ENCODE assay signal across 22 cellular contexts in the genomic region with DNA sequence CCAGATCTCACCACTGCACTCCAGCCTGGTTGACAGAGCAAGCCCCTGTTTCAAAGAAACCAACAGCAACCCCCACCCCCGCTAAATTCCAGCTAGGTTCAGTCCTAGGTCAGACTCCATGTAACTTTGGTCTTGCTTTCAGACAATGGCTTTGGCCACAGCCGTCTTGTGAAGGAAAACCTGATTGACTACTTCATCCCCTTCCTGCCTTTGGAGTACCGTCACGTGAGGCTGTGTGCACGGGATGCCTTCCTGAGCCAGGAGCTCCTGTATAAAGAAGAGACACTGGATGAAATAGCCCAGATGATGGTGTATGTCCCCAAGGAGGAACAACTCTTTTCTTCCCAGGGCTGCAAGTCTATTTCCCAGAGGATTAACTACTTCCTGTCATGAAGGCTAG. TPM values are rescaled to one million over a fixed set of nuclear protein-coding genes. Genes with fewer than 3 reads are reported as not detected.
DNase-seq lines count a peak whose midpoint lies in the region; ATAC-seq and TF ChIP-seq lines count a peak whose summit lies in the region.
"Had no signal": no experiment of that assay in that cellular context is flagged by ENCODE, and none has a peak within 500 bp of the region (broad histone marks: within the 10 kb centered on the region; RNA-seq: fewer than 3 reads in every experiment).

No MANE protein-coding gene starts in this region.

- no peaks in the 10 kb centered on the region for H3K4me1 ChIP-seq in CD4-positive, CD25-positive, alpha-beta regulatory T cell (ENCODE audit: control insufficient read depth, insufficient read depth, low read length, poor library complexity, severe bottlenecking)
- H3K4me1 ChIP-seq in gastrocnemius medialis (peaks cover 25% of the 10 kb centered on the region in 2 donors), Karpas-422 (ENCODE audit: low read length) (peaks cover 22% of the 10 kb centered on the region)
- H3K4me1 ChIP-seq: foreskin keratinocyte had no signal

- H3K27me3 Mint-ChIP-seq in CD4-positive, CD25-positive, alpha-beta regulatory T cell, result no peaks in the 10 kb centered on the region
- H3K27me3 Mint-ChIP-seq in osteocyte (ENCODE audit: unreplicated experiment), result no peaks in the 10 kb centered on the region
- H3K27me3 Mint-ChIP-seq: activated CD4-positive, alpha-beta memory T cell treated with anti-CD3 and anti-CD28 coated beads, Interleukin-2, amount 10 ng/mL, durations not matched to agents 7 days and 5 days had no signal

- H3K27ac ChIP-seq in CD4-positive, CD25-positive, alpha-beta regulatory T cell (ENCODE audit: insufficient read depth, low read length, poor library complexity, severe bottlenecking), result no peak overlapping the region
- H3K27ac ChIP-seq in gastrocnemius medialis (peak overlapping the region in 3 of 4 donors; percentile 5 to 21 (median 17)), Karpas-422 (ENCODE audit: low read length) (no peak overlapping the region)
- H3K27ac ChIP-seq: foreskin keratinocyte, hepatocyte had no signal

- no peaks in the 10 kb centered on the region for H3K9me3 ChIP-seq in CD4-positive, CD25-positive, alpha-beta regulatory T cell (ENCODE audit: control insufficient read depth in 2 of 2, low read length in 2 of 2)
- H3K9me3 ChIP-seq in gastrocnemius medialis (no peaks in the 10 kb centered on the region), Karpas-422 (ENCODE audit: low read length) (no peaks in the 10 kb centered on the region)

- H3K36me3 Mint-ChIP-seq in CD4-positive, CD25-positive, alpha-beta regulatory T cell, result peaks cover 29% of the 10 kb centered on the region
- peaks cover 48% of the 10 kb centered on the region for H3K36me3 Mint-ChIP-seq in osteocyte (ENCODE audit: unreplicated experiment)

- no peaks in the 10 kb centered on the region; the same call in 1 of the 2 replicates for H4K20me1 ChIP-seq in Karpas-422 (ENCODE audit: insufficient read depth, low read depth, low read length)

- H3K4me2 ChIP-seq in Karpas-422 (ENCODE audit: low read depth, low read length, poor library complexity, severe bottlenecking), result no peak overlapping the region
- H3K4me2 ChIP-seq: hepatocyte had no signal

- no peak overlapping the region for H2AFZ ChIP-seq in Karpas-422 (ENCODE audit: low read length)
- H2AFZ ChIP-seq: hepatocyte had no signal

- H3K9ac ChIP-seq in Karpas-422 (ENCODE audit: low read length), result no peak overlapping the region

- peaks cover 58% of the 10 kb centered on the region for H3K36me3 ChIP-seq in CD4-positive, CD25-positive, alpha-beta regulatory T cell (ENCODE audit: control insufficient read depth, insufficient read depth, low read length)
- H3K36me3 ChIP-seq in gastrocnemius medialis, result peaks cover 0 to 47% of the 10 kb centered on the region in 2 donors
- H3K36me3 ChIP-seq in Karpas-422 (ENCODE audit: insufficient read depth, low read length), result peaks cover 61% of the 10 kb centered on the region

- TF ChIP-seq POLR2A in gastrocnemius medialis (IDR thresholded peaks at IDR 0.05), result no peak

- no peaks in the 10 kb centered on the region for H3K9me2 ChIP-seq in Karpas-422 (replicated peaks; ENCODE audit: insufficient read depth, low read length)

- ATAC-seq in CD4-positive, CD25-positive, alpha-beta regulatory T cell (ENCODE audit: low read depth in 2 of 2), result no peak
- no peak for ATAC-seq in gastrocnemius medialis
- no peak for ATAC-seq in GM19467 (IDR thresholded peaks at IDR 0.05; ENCODE audit: unreplicated experiment)
- ATAC-seq: foreskin keratinocyte had no signal

- TF ChIP-seq RAD21 in Ishikawa (IDR thresholded peaks at IDR 0.05; ENCODE audit: low read depth), result no peak

- DNase-seq in CD4-positive, CD25-positive, alpha-beta regulatory T cell, result no peak
- DNase-seq in epithelial cell of esophagus (ENCODE audit: low read depth) (peak; percentile 24), gastrocnemius medialis (no peak), DMS79 treated with DMSO at 0.1 percent for 48 hours (lab: John Stamatoyannopoulos, UW) (no peak), Karpas-422 (no peak), osteocyte (ENCODE audit: extremely low spot score, unreplicated experiment) (no peak)
- DNase-seq: activated T-cell treated with anti-CD3 and anti-CD28 coated beads for 4 hours; DMS79; effector CD4-positive, alpha-beta T cell; foreskin keratinocyte; GOT3; KG1; NCI-H146; SIG-M5; SW 1271; T1000 had no signal

- H3K27ac Mint-ChIP-seq in CD4-positive, CD25-positive, alpha-beta regulatory T cell, result peak overlapping the region in 2 of 3 donors; percentile 1 to 37
- H3K27ac Mint-ChIP-seq in osteocyte (ENCODE audit: unreplicated experiment), result no peak overlapping the region

- no peaks in the 10 kb centered on the region for H3K27me3 ChIP-seq in CD4-positive, CD25-positive, alpha-beta regulatory T cell (ENCODE audit: control insufficient read depth, insufficient read depth, low read length)
- no peaks in the 10 kb centered on the region for H3K27me3 ChIP-seq in gastrocnemius medialis
- no peaks in the 10 kb centered on the region for H3K27me3 ChIP-seq in Karpas-422 (ENCODE audit: low read length)
- H3K27me3 ChIP-seq: foreskin keratinocyte, hepatocyte had no signal

- H3K4me3 ChIP-seq in CD4-positive, CD25-positive, alpha-beta regulatory T cell (ENCODE audit: low read depth, low read length), result no peak overlapping the region
- H3K4me3 ChIP-seq in epithelial cell of esophagus (ENCODE audit: low read length) (no peak overlapping the region), gastrocnemius medialis (no peak overlapping the region), Karpas-422 (ENCODE audit: low read length) (no peak overlapping the region)
- H3K4me3 ChIP-seq: hepatocyte, skin epidermis had no signal

- no peak overlapping the region for H3K4me3 Mint-ChIP-seq in CD4-positive, CD25-positive, alpha-beta regulatory T cell
- H3K4me3 Mint-ChIP-seq in osteocyte (ENCODE audit: unreplicated experiment), result no peak overlapping the region
- H3K4me3 Mint-ChIP-seq: activated CD4-positive, alpha-beta memory T cell treated with anti-CD3 and anti-CD28 coated beads, Interleukin-2, amount 10 ng/mL, durations not matched to agents 7 days and 5 days; neural crest cell had no signal

- H3K79me2 ChIP-seq in Karpas-422 (ENCODE audit: low read length), result peaks cover 14% of the 10 kb centered on the region
- H3K79me2 ChIP-seq: hepatocyte had no signal

- in situ Hi-C loops in gastrocnemius medialis (cut with MboI; ENCODE audit: low sequenced_read_pairs in 4 of 4), result loop anchor here in 1 of 4 donors (25.0 kb wide), 1 partner anchor 717 kb away; no protein-coding TSS in a partner anchor

- no peak for TF ChIP-seq EP300 in Ishikawa (IDR thresholded peaks at IDR 0.05; ENCODE audit: borderline replicate concordance)

- TF ChIP-seq CTCF in epithelial cell of esophagus (IDR thresholded peaks at IDR 0.05; ENCODE audit: insufficient read depth, low read depth, low read length, missing control alignments) (no peak), gastrocnemius medialis (IDR thresholded peaks at IDR 0.05 in 4 of 5, conservative IDR thresholded peaks at IDR 0.05 in 1 of 5) (no peak), osteocyte (IDR thresholded peaks at IDR 0.05) (no peak)

- H3K4me1 Mint-ChIP-seq in CD4-positive, CD25-positive, alpha-beta regulatory T cell, result peaks cover 0 to 5% (median 0%) of the 10 kb centered on the region in 4 donors
- H3K4me1 Mint-ChIP-seq in osteocyte (ENCODE audit: unreplicated experiment), result peaks cover 25% of the 10 kb centered on the region

- intact Hi-C loops in gastrocnemius medialis (cut with DNase I; ENCODE audit: low total_unique reads), result no loop called here

- no peaks in the 10 kb centered on the region for H3K9me3 Mint-ChIP-seq in CD4-positive, CD25-positive, alpha-beta regulatory T cell
- H3K9me3 Mint-ChIP-seq in osteocyte (ENCODE audit: unreplicated experiment), result no peaks in the 10 kb centered on the region
- H3K9me3 Mint-ChIP-seq: activated CD4-positive, alpha-beta memory T cell treated with anti-CD3 and anti-CD28 coated beads, Interleukin-2, amount 10 ng/mL, durations not matched to agents 7 days and 5 days; neural crest cell had no signal

TF ChIP-seq in Ishikawa, 13 proteins besides CTCF, POLR2A, EP300 and RAD21:
- TF ChIP-seq, protein P1, sequence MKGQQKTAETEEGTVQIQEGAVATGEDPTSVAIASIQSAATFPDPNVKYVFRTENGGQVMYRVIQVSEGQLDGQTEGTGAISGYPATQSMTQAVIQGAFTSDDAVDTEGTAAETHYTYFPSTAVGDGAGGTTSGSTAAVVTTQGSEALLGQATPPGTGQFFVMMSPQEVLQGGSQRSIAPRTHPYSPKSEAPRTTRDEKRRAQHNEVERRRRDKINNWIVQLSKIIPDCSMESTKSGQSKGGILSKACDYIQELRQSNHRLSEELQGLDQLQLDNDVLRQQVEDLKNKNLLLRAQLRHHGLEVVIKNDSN (IDR thresholded peaks at IDR 0.05), result peak; percentile 77
- TF ChIP-seq CREB1 (IDR thresholded peaks at IDR 0.05; ENCODE audit: low read depth) (no peak), REST (IDR thresholded peaks at IDR 0.05; ENCODE audit: low read depth) (no peak)

RNA-seq across cellular contexts. Expression of gene TOR3A, which starts 13.0 kb away (rescaled TPM):
- total RNA-seq in CD4-positive, CD25-positive, alpha-beta regulatory T cell, result 23.2 TPM
- 10 to 100 TPM; 33.7 to 44.9 (median 38.8) TPM for polyA plus RNA-seq in CD4-positive, CD25-positive, alpha-beta regulatory T cell
- total RNA-seq in gastrocnemius medialis, result 10 to 100 TPM; 19.2 to 78.6 (median 29.0) TPM
- total RNA-seq in Karpas-422 (2014; rRNA removed; shearing (Covaris generic); ENCODE audit: low replicate concordance), result 83.1 and 130 TPM in 2 replicates
- total RNA-seq in osteocyte, result 21.1 and 24.8 TPM in 2 replicates

Comparison
In these comparisons a context has a peak if more than half of its experiments do, and no peak if none do; other contexts are left out.
1. H3K27ac ChIP-seq: peak in gastrocnemius medialis (3 of 4); none in CD4-positive, CD25-positive, alpha-beta regulatory T cell (single experiment) and Karpas-422 (single experiment).